ENCODE assay signal across 10 cellular contexts in genomic region chr13:22012676-22013075, GRCh38.
"Had no signal": no experiment of that assay in that cellular context is flagged by ENCODE, and none has a peak within 500 bp of the region (broad histone marks: within the 10 kb centered on the region; RNA-seq: fewer than 3 reads in every experiment).

No MANE protein-coding gene starts in this region.

- H3K36me3 ChIP-seq: lower lobe of right lung, neutrophil, thoracic aorta had no signal

- H3K27ac ChIP-seq: foreskin keratinocyte, lower lobe of right lung, neutrophil, thoracic aorta had no signal

- H3K27me3 ChIP-seq: foreskin keratinocyte, neutrophil had no signal

- H3K4me1 ChIP-seq: foreskin keratinocyte, lower lobe of right lung had no signal

- H3K4me3 ChIP-seq: lower lobe of right lung, thoracic aorta had no signal

- DNase-seq: activated naive CD4-positive, alpha-beta T cell; activated naive CD8-positive, alpha-beta T cell treated with anti-CD3 and anti-CD28 coated beads, Interleukin-2, amount 10 ng/mL, durations not matched to agents 7 days and 5 days; cortex of kidney; effector memory CD4-positive, alpha-beta T cell; foreskin keratinocyte; head of caudate nucleus; lower lobe of right lung had no signal

- ATAC-seq: foreskin keratinocyte; lower lobe of right lung; stimulated activated effector memory CD8-positive, alpha-beta T cell treated with anti-CD3 and anti-CD28 coated beads, Interleukin-12 subunit alpha, Interleukin-12 subunit beta, amount 100 ng/mL, for 72 hours had no signal
